Comparison of ENCODE assay signal across 8 cellular contexts in genomic region chr10:22712959-22713852, GRCh38. TPM values are rescaled to one million over a fixed set of nuclear protein-coding genes. Genes with fewer than 3 reads are reported as not detected.
DNase-seq lines count a peak whose midpoint lies in the region; ATAC-seq and TF ChIP-seq lines count a peak whose summit lies in the region.

No MANE protein-coding gene starts in this region.

- peak overlapping the region; percentile 90 for H3K4me3 Mint-ChIP-seq in activated CD4-positive, alpha-beta T cell treated with anti-CD3 and anti-CD28 coated beads, Interleukin-2, amount 10 ng/mL, durations not matched to agents 24 days and 14 days
- H3K4me3 Mint-ChIP-seq in mesothelial cell of epicardium: peak overlapping the region; percentile 76

- peak; percentile 52 for DNase-seq in AG20443 (ENCODE audit: low spot score)
- peak; percentile 43 for DNase-seq in HuH-7 (ENCODE audit: low spot score)
- DNase-seq in activated CD4-positive, alpha-beta T cell treated with anti-CD3 and anti-CD28 coated beads, Interleukin-2, amount 10 ng/mL, durations not matched to agents 24 days and 14 days: peak; percentile 83
- peak; percentile 9 for DNase-seq in effector CD8-positive, alpha-beta T cell (lab: John Stamatoyannopoulos, UW)
- peak; percentile 30 to 56 for DNase-seq in mesothelial cell of epicardium (ENCODE audit: low spot score in 2 of 2, unreplicated experiment in 2 of 2)
- DNase-seq in NCI-H1694 treated with DMSO at 0.1 percent for 48 hours (lab: John Stamatoyannopoulos, UW): no peak

- TF ChIP-seq CTCF in mesothelial cell of epicardium (IDR thresholded peaks at IDR 0.05; ENCODE audit: unreplicated experiment): no peak

- H3K36me3 ChIP-seq in stomach smooth muscle (ENCODE audit: control insufficient read depth in 2 of 2, insufficient read depth in 2 of 2, low read length in 2 of 2): no peaks in the 10 kb centered on the region

- H3K27ac ChIP-seq in stomach smooth muscle (ENCODE audit: low read length): peak overlapping the region; percentile 74

- peak overlapping the region; percentile 79 to 93 for H3K4me3 ChIP-seq in stomach smooth muscle (ENCODE audit: low read length in 2 of 2)

- peaks cover 44% of the 10 kb centered on the region for H3K4me1 Mint-ChIP-seq in activated CD4-positive, alpha-beta T cell treated with anti-CD3 and anti-CD28 coated beads, Interleukin-2, amount 10 ng/mL, durations not matched to agents 24 days and 14 days
- H3K4me1 Mint-ChIP-seq in mesothelial cell of epicardium: peaks cover 27% of the 10 kb centered on the region

- H3K36me3 Mint-ChIP-seq in activated CD4-positive, alpha-beta T cell treated with anti-CD3 and anti-CD28 coated beads, Interleukin-2, amount 10 ng/mL, durations not matched to agents 24 days and 14 days (ENCODE audit: low read depth): peaks cover 17% of the 10 kb centered on the region
- H3K36me3 Mint-ChIP-seq in mesothelial cell of epicardium: no peaks in the 10 kb centered on the region

- H3K9me3 ChIP-seq in stomach smooth muscle (ENCODE audit: control insufficient read depth in 2 of 2, low read length in 2 of 2): no peaks in the 10 kb centered on the region

- peak overlapping the region; percentile 71 to 77 for H3K9ac ChIP-seq in stomach smooth muscle (ENCODE audit: low read length in 2 of 2)

- ATAC-seq in GM19324 (IDR thresholded peaks at IDR 0.05; ENCODE audit: low FRiP score, unreplicated experiment): peak; percentile 23

- intact Hi-C loops in activated CD4-positive, alpha-beta T cell treated with anti-CD3 and anti-CD28 coated beads, Interleukin-2, amount 10 ng/mL, durations not matched to agents 24 days and 14 days (cut with micrococcal nuclease): loop anchor here (1.0 to 10.0 kb wide), 11 partner anchors 20 to 1198 kb away; partner anchors contain the start of genes BMI1, DNAJC1 and MSRB2

- H3K27me3 ChIP-seq in stomach smooth muscle (ENCODE audit: control insufficient read depth in 1 of 2, insufficient read depth in 2 of 2, low read length in 2 of 2): no peaks in the 10 kb centered on the region

- peaks cover 11% of the 10 kb centered on the region for H3K4me1 ChIP-seq in stomach smooth muscle (ENCODE audit: control insufficient read depth, insufficient read depth, low read length)

- no peaks in the 10 kb centered on the region for H3K27me3 Mint-ChIP-seq in activated CD4-positive, alpha-beta T cell treated with anti-CD3 and anti-CD28 coated beads, Interleukin-2, amount 10 ng/mL, durations not matched to agents 24 days and 14 days
- no peaks in the 10 kb centered on the region for H3K27me3 Mint-ChIP-seq in mesothelial cell of epicardium (ENCODE audit: low read depth)

- no peaks in the 10 kb centered on the region for H3K9me3 Mint-ChIP-seq in activated CD4-positive, alpha-beta T cell treated with anti-CD3 and anti-CD28 coated beads, Interleukin-2, amount 10 ng/mL, durations not matched to agents 24 days and 14 days
- H3K9me3 Mint-ChIP-seq in mesothelial cell of epicardium: no peaks in the 10 kb centered on the region

- peak overlapping the region; percentile 82 for H3K27ac Mint-ChIP-seq in activated CD4-positive, alpha-beta T cell treated with anti-CD3 and anti-CD28 coated beads, Interleukin-2, amount 10 ng/mL, durations not matched to agents 24 days and 14 days
- H3K27ac Mint-ChIP-seq in mesothelial cell of epicardium: peak overlapping the region; percentile 47

RNA-seq across cellular contexts. Expression of gene PIP4K2A, which starts 1.2 kb away (rescaled TPM):
- 94.6 and 101 TPM in 2 replicates for total RNA-seq in activated CD4-positive, alpha-beta T cell treated with anti-CD3 and anti-CD28 coated beads, Interleukin-2, amount 10 ng/mL, durations not matched to agents 24 days and 14 days
- total RNA-seq in mesothelial cell of epicardium: 33.6 to 37.6 TPM (median 34.9 TPM) in 3 replicates
